15 cellular contexts compared by ENCODE assay signal in the genomic region with DNA sequence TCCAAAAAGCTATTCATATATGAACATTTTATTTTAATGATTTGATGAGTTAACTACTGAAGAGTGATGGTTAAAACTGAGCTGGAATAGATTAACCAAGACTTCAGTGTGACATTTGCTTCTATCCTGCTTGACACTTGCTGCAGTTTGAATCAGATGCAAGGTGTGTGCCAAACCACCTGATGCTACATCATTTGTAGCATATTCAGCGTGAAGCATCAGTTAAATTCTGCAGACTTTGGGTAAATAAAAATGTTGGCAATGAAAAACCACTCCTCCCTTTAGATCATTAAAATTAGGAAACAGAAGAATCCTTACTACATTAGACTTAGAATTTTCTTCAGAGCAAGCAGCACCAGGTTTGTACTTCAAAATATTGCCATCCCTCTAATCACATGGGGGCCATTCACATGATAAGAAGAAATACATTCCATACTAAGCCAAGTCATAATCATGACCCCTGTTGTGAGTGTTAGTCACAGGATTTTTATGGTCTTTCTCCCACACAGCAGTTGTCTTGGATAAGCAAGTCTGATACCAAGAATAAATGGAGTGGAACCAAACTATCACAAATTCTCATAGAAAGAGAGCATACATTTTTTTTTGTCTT.
DNase-seq lines count a peak whose midpoint lies in the region; ATAC-seq, FAIRE-seq and TF ChIP-seq lines count a peak whose summit lies in the region.
"Had no signal": no experiment of that assay in that cellular context is flagged by ENCODE, and none has a peak within 500 bp of the region (broad histone marks: within the 10 kb centered on the region; RNA-seq: fewer than 3 reads in every experiment).

No MANE protein-coding gene starts in this region.

- H3K4me1 ChIP-seq in mammary epithelial cell (ENCODE audit: insufficient read depth, low read length): no peaks in the 10 kb centered on the region
- H3K4me1 ChIP-seq in small intestine (ENCODE audit: control insufficient read depth in 2 of 2, insufficient read depth in 1 of 2, low read depth in 1 of 2, low read length in 1 of 2): no peaks in the 10 kb centered on the region
- H3K4me1 ChIP-seq: lower lobe of right lung had no signal

- H3K9me3 Mint-ChIP-seq in MCF 10A (ENCODE audit: unreplicated experiment): peaks cover 6% of the 10 kb centered on the region

- H4K20me1 ChIP-seq in mammary epithelial cell (ENCODE audit: insufficient read depth, low read length): no peaks in the 10 kb centered on the region

- intact Hi-C loops in mammary epithelial cell (cut with micrococcal nuclease) (no loop called here), MCF 10A (cut with micrococcal nuclease) (no loop called here)

- H3K4me3 ChIP-seq in mammary epithelial cell (replicated peaks in 1 of 3; ENCODE audit: insufficient read depth in 1 of 3, low read depth in 2 of 3, low read length in 3 of 3) (no peak overlapping the region), small intestine (ENCODE audit: low read depth in 1 of 2, low read length in 2 of 2) (no peak overlapping the region)
- H3K4me3 ChIP-seq: lower lobe of right lung had no signal

- no peak for FAIRE-seq in small intestine (lab: Jason Lieb, UNC)
- FAIRE-seq: A204.1 had no signal

- ATAC-seq in HG02885 (IDR thresholded peaks at IDR 0.05; ENCODE audit: poor library complexity, unreplicated experiment) (no peak), GM18517 (IDR thresholded peaks at IDR 0.05; ENCODE audit: unreplicated experiment) (no peak)
- ATAC-seq: lower lobe of right lung had no signal

- no peaks in the 10 kb centered on the region for H3K36me3 ChIP-seq in mammary epithelial cell (ENCODE audit: insufficient read depth, low read length)
- H3K36me3 ChIP-seq in small intestine (ENCODE audit: control insufficient read depth in 2 of 2, insufficient read depth in 2 of 2, low read length in 2 of 2): peaks cover 0 to 10% of the 10 kb centered on the region in 2 donors
- H3K36me3 ChIP-seq: lower lobe of right lung had no signal

- TF ChIP-seq CTCF in mammary epithelial cell (conservative IDR thresholded peaks at IDR 0.05 in 1 of 2, IDR thresholded peaks at IDR 0.05 in 1 of 2; ENCODE audit: extremely low read depth in 1 of 2, insufficient read depth in 1 of 2, low read depth in 1 of 2, low read length in 2 of 2) (no peak), MCF 10A (IDR thresholded peaks at IDR 0.05; ENCODE audit: unreplicated experiment) (no peak)

- H3K4me2 ChIP-seq in mammary epithelial cell (ENCODE audit: insufficient read depth, low read depth, low read length): no peak overlapping the region

- H3K9ac ChIP-seq in mammary epithelial cell (ENCODE audit: insufficient read depth, low read length): no peak overlapping the region

- POLR2A ChIA-PET in MCF 10A (lab: Yijun Ruan, JAX): interaction anchor here (0.5 kb wide), 1 partner anchor 26 kb away, joined by 4 read pairs; no protein-coding TSS in a partner anchor

- dilution Hi-C loops in mammary epithelial cell (cut with HindIII; ENCODE audit: low sequenced_read_pairs): no loop called here

- H3K27ac ChIP-seq in mammary epithelial cell (ENCODE audit: insufficient read depth, low read depth, low read length) (no peak overlapping the region), small intestine (ENCODE audit: low read depth in 1 of 2, low read length in 1 of 2) (no peak overlapping the region)
- H3K27ac ChIP-seq: lower lobe of right lung had no signal

- WGBS in mammary epithelial cell (ENCODE audit: low coverage, missing lambda C conversion rate): 100% methylated on average over 1 of the region's 1 CpG
- 79 to 93% (median 90%) methylated on average over 1 of the region's 1 CpG for WGBS in small intestine, 3 donors

- in situ Hi-C loops in mammary epithelial cell (cut with MboI; ENCODE audit: low sequenced_read_pairs in 2 of 2): no loop called here

- no peaks in the 10 kb centered on the region for H3K9me3 ChIP-seq in mammary epithelial cell (replicated peaks; ENCODE audit: insufficient read depth, low read length)
- no peaks in the 10 kb centered on the region for H3K9me3 ChIP-seq in small intestine (ENCODE audit: control insufficient read depth, low read depth)
- H3K9me3 ChIP-seq: lower lobe of right lung had no signal

- H2AFZ ChIP-seq in mammary epithelial cell (ENCODE audit: low read depth, low read length): no peak overlapping the region

- no peak overlapping the region for H3K27ac Mint-ChIP-seq in MCF 10A (ENCODE audit: low read depth, unreplicated experiment)
- H3K27ac Mint-ChIP-seq: activated naive CD4-positive, alpha-beta T cell treated with anti-CD3 and anti-CD28 coated beads, Interleukin-2, amount 10 ng/mL, durations not matched to agents 7 days and 5 days had no signal

- peaks cover 11% of the 10 kb centered on the region for H3K36me3 Mint-ChIP-seq in MCF 10A (ENCODE audit: insufficient read depth, unreplicated experiment)
- H3K36me3 Mint-ChIP-seq: activated naive CD4-positive, alpha-beta T cell treated with anti-CD3 and anti-CD28 coated beads, Interleukin-2, amount 10 ng/mL, durations not matched to agents 7 days and 5 days had no signal

- H3K79me2 ChIP-seq in mammary epithelial cell (ENCODE audit: insufficient read depth, low read length): no peaks in the 10 kb centered on the region

- BruUV-seq in mammary epithelial cell (replicated peaks; lab: Mats Ljungman, UMichigan) (no TSS peak), MCF 10A (replicated peaks; lab: Mats Ljungman, UMichigan) (no TSS peak)

- no peak overlapping the region for H3K4me3 Mint-ChIP-seq in MCF 10A (ENCODE audit: unreplicated experiment)
- H3K4me3 Mint-ChIP-seq: activated naive CD4-positive, alpha-beta T cell treated with anti-CD3 and anti-CD28 coated beads, Interleukin-2, amount 10 ng/mL, durations not matched to agents 7 days and 5 days had no signal

- H3K27me3 Mint-ChIP-seq in MCF 10A (ENCODE audit: insufficient read depth, unreplicated experiment): no peaks in the 10 kb centered on the region

- H3K27me3 ChIP-seq in mammary epithelial cell (ENCODE audit: insufficient read depth, low read length): no peaks in the 10 kb centered on the region
- no peaks in the 10 kb centered on the region for H3K27me3 ChIP-seq in small intestine (ENCODE audit: control insufficient read depth in 2 of 2, insufficient read depth in 2 of 2, low read length in 2 of 2)

- DNase-seq in mammary epithelial cell (peak; percentile 11), MCF 10A (ENCODE audit: unreplicated experiment) (no peak), amniotic epithelial cell (ENCODE audit: low read depth) (peak; percentile 81), hepatic stellate cell (ENCODE audit: low spot score) (peak; percentile 13), small intestine (no peak)
- DNase-seq in stimulated activated CD4-positive, alpha-beta T cell treated with anti-CD3 and anti-CD28 coated beads, Interleukin-4, amount 100 ng/mL, for 24 hours: no peak
- DNase-seq: activated naive CD4-positive, alpha-beta T cell treated with anti-CD3 and anti-CD28 coated beads, Interleukin-2, amount 10 ng/mL, durations not matched to agents 7 days and 5 days; hippocampal formation; lower lobe of right lung; MM.1S; NCI-H2171 treated with DMSO at 0.1 percent for 48 hours; stimulated activated CD4-positive, alpha-beta T cell treated with anti-CD3 and anti-CD28 coated beads, Interleukin-12 subunit alpha, Interleukin-12 subunit beta, amount 100 ng/mL, for 4 hours had no signal

- no peaks in the 10 kb centered on the region for H3K4me1 Mint-ChIP-seq in MCF 10A (ENCODE audit: insufficient read depth, unreplicated experiment)

- CTCF ChIA-PET in mammary epithelial cell (lab: Charles Lee; ENCODE audit: low non-redundant PET) (no interaction called here), MCF 10A (lab: Yijun Ruan, JAX) (interaction anchor here (0.6 to 1.0 kb wide), 2 partner anchors 104 to 422 kb away, joined by 3 to 4 read pairs; no protein-coding TSS in a partner anchor)

Comparison
In these comparisons a context has a peak if more than half of its experiments do, and no peak if none do; other contexts are left out.
1. DNase-seq: peak in mammary epithelial cell (single experiment), amniotic epithelial cell (single experiment) and hepatic stellate cell (single experiment); none in MCF 10A (single experiment), small intestine (single experiment) and stimulated activated CD4-positive, alpha-beta T cell treated with anti-CD3 and anti-CD28 coated beads, Interleukin-4, amount 100 ng/mL, for 24 hours (single experiment).